27 cellular contexts compared by ENCODE assay signal in the genomic region with DNA sequence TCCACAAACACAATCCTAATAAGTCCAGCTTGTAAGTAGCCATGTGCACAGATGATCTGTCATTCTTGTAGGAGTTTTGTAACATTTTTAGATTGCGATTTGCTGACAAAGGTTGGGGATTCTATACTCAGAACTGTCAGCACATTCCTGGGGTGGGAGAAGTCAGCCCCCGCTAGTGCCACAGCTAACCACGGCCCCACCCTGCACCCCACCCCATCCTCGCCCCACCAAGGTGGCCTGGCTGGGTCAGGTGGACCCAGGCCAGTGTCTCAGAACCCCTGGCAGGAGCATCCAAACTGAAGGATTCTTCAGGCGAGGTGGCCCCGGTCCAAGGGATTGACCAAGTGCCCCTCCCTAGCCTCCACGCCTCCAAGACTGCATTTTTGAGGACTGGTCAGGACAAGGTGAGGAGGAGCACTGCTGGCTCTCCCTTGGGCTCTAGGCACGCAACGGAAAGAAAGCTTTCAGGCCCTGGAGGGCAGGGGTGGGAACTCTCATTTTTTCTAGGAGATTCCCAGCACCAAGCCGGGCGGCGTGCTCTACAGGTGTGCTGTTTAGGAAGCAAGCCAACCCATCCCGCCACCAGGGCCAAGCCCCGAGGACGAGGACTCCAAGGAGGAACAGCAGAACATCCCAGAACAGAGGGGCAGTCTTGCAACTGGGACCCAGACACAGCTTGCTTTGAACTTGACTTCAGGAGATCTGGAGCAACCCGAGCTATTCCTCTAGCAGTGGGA.
A peak's percentile ranks its signal among the peaks of the same experiment; 100 is the strongest.
DNase-seq lines count a peak whose midpoint lies in the region; FAIRE-seq and TF ChIP-seq lines count a peak whose summit lies in the region.
"Had no signal": no experiment of that assay in that cellular context is flagged by ENCODE, and none has a peak within 500 bp of the region (broad histone marks: within the 10 kb centered on the region; RNA-seq: fewer than 3 reads in every experiment).

No MANE protein-coding gene starts in this region.

- no peaks in the 10 kb centered on the region for H3K9me1 ChIP-seq in keratinocyte (ENCODE audit: control insufficient read depth, extremely low read depth, insufficient read depth, low read length)

- H3K36me3 ChIP-seq in mammary epithelial cell (ENCODE audit: insufficient read depth, low read length) (no peaks in the 10 kb centered on the region), keratinocyte (ENCODE audit: control insufficient read depth in 2 of 2, extremely low read depth in 1 of 2, insufficient read depth in 2 of 2, low read length in 2 of 2) (no peaks in the 10 kb centered on the region), thyroid gland (no peaks in the 10 kb centered on the region), PC-9 (ENCODE audit: low read depth) (no peaks in the 10 kb centered on the region)
- H3K36me3 ChIP-seq: BE2C, MG63, SJSA1 had no signal

- no peak for FAIRE-seq in keratinocyte (lab: Jason Lieb, UNC)
- FAIRE-seq: GM19239, H54, HTR-8/SVneo, K562 had no signal

- H2AFZ ChIP-seq in mammary epithelial cell (ENCODE audit: low read depth, low read length) (peak overlapping the region; percentile 68), keratinocyte (ENCODE audit: control insufficient read depth, low read length) (peak overlapping the region; percentile 20), PC-9 (no peak overlapping the region)

- intact Hi-C loops in mammary epithelial cell (cut with micrococcal nuclease), result no loop called here
- intact Hi-C loops in thyroid gland (cut with DNase I), result no loop called here
- intact Hi-C loops in PC-9 (cut with micrococcal nuclease; ENCODE audit: unreplicated experiment), result no loop called here

- H3K4me3 ChIP-seq in mammary epithelial cell (replicated peaks in 1 of 3; ENCODE audit: insufficient read depth in 1 of 3, low read depth in 2 of 3, low read length in 3 of 3) (no peak overlapping the region), keratinocyte (ENCODE audit: control insufficient read depth in 2 of 3, extremely low read depth in 1 of 3, insufficient read depth in 2 of 3, low read depth in 1 of 3, low read length in 3 of 3) (no peak overlapping the region), thyroid gland (replicated peaks in 1 of 3) (no peak overlapping the region), PC-9 (no peak overlapping the region)
- H3K4me3 ChIP-seq: K562, MG63, SJSA1 had no signal

- DNase-seq in LoVo (ENCODE audit: low spot score), result peak; percentile 8
- no peak for DNase-seq in mammary epithelial cell
- no peak for DNase-seq in keratinocyte (ENCODE audit: low read depth, low spot score)
- peak; percentile 56 to 68 for DNase-seq in thyroid gland
- DNase-seq in PC-9, result no peak
- DNase-seq in GDM1 (lab: John Stamatoyannopoulos, UW), result no peak
- DNase-seq in retina, result no peak
- DNase-seq: 8988T, ACHN, BE2C, Calu3, DMS79 treated with DMSO at 0.1 percent for 48 hours, Kasumi-1, MG63, NCI-H1105 treated with DMSO at 0.1 percent for 48 hours, NCI-H146, NCI-H1930, NCI-H2107, NCI-H446, NCI-H524 treated with DMSO at 0.1 percent for 48 hours, NCI-H774, Right ventricle myocardium superior had no signal

- CTCF ChIA-PET in mammary epithelial cell (lab: Charles Lee; ENCODE audit: low non-redundant PET), result no interaction called here
- CTCF ChIA-PET in PC-9 (lab: Charles Lee), result no interaction called here

- no peaks in the 10 kb centered on the region for H3F3A ChIP-seq in PC-9 (ENCODE audit: insufficient read depth, low read depth)

- H4K20me1 ChIP-seq in mammary epithelial cell (ENCODE audit: insufficient read depth, low read length) (no peaks in the 10 kb centered on the region), keratinocyte (ENCODE audit: control insufficient read depth, extremely low read depth, insufficient read depth, low read length) (no peaks in the 10 kb centered on the region), PC-9 (ENCODE audit: insufficient read depth) (no peaks in the 10 kb centered on the region)

- no peaks in the 10 kb centered on the region for H3K79me2 ChIP-seq in mammary epithelial cell (ENCODE audit: insufficient read depth, low read length)
- no peaks in the 10 kb centered on the region for H3K79me2 ChIP-seq in keratinocyte (ENCODE audit: control insufficient read depth, insufficient read depth, low read length)
- no peaks in the 10 kb centered on the region for H3K79me2 ChIP-seq in PC-9 (ENCODE audit: low read depth)

- no peak for TF ChIP-seq POLR2A in thyroid gland (IDR thresholded peaks at IDR 0.05)

- H3K9me2 ChIP-seq in PC-9 (ENCODE audit: insufficient read depth), result no peaks in the 10 kb centered on the region

- dilution Hi-C loops in mammary epithelial cell (cut with HindIII; ENCODE audit: low sequenced_read_pairs) (no loop called here), keratinocyte (cut with MboI; ENCODE audit: extremely low pct_ligation_motif_present, low sequenced_read_pairs) (no loop called here)

- no peak overlapping the region for H3K9ac ChIP-seq in mammary epithelial cell (ENCODE audit: insufficient read depth, low read length)
- no peak overlapping the region for H3K9ac ChIP-seq in keratinocyte (ENCODE audit: control insufficient read depth, extremely low read depth, insufficient read depth, low read length)

- TF ChIP-seq CTCF in mammary epithelial cell (conservative IDR thresholded peaks at IDR 0.05 in 1 of 2, IDR thresholded peaks at IDR 0.05 in 1 of 2; ENCODE audit: extremely low read depth in 1 of 2, insufficient read depth in 1 of 2, low read depth in 1 of 2, low read length in 2 of 2), result no peak
- no peak for TF ChIP-seq CTCF in keratinocyte (optimal IDR thresholded peaks at IDR 0.05 in 1 of 3, IDR thresholded peaks at IDR 0.05 in 1 of 3, conservative IDR thresholded peaks at IDR 0.05 in 1 of 3; ENCODE audit: extremely low read depth in 1 of 3, insufficient read depth in 2 of 3, low read length in 3 of 3)
- TF ChIP-seq CTCF in thyroid gland (IDR thresholded peaks at IDR 0.05), result no peak
- TF ChIP-seq CTCF in PC-9 (conservative IDR thresholded peaks at IDR 0.05), result no peak

- in situ Hi-C loops in mammary epithelial cell (cut with MboI; ENCODE audit: low sequenced_read_pairs in 2 of 2), result no loop called here

- POLR2A ChIA-PET in PC-9 (lab: Charles Lee; ENCODE audit: unreplicated experiment), result no interaction called here

- H3K4me1 ChIP-seq in mammary epithelial cell (ENCODE audit: insufficient read depth, low read length), result peaks cover 9% of the 10 kb centered on the region
- H3K4me1 ChIP-seq in keratinocyte (ENCODE audit: control insufficient read depth, extremely low read depth, insufficient read depth, low read length), result peaks cover 16% of the 10 kb centered on the region
- peaks cover 0 to 7% of the 10 kb centered on the region in 2 donors for H3K4me1 ChIP-seq in thyroid gland
- H3K4me1 ChIP-seq in PC-9 (replicated peaks; ENCODE audit: insufficient read depth), result no peaks in the 10 kb centered on the region
- H3K4me1 ChIP-seq: BE2C, SJSA1 had no signal

- H3K4me2 ChIP-seq in mammary epithelial cell (ENCODE audit: insufficient read depth, low read depth, low read length) (peak overlapping the region; percentile 16), keratinocyte (ENCODE audit: control insufficient read depth, extremely low read depth, insufficient read depth, low read depth, low read length) (no peak overlapping the region), PC-9 (no peak overlapping the region)

- H3K9me3 ChIP-seq in mammary epithelial cell (replicated peaks; ENCODE audit: insufficient read depth, low read length), result no peaks in the 10 kb centered on the region
- no peaks in the 10 kb centered on the region for H3K9me3 ChIP-seq in keratinocyte (ENCODE audit: control insufficient read depth, low read depth, low read length)
- H3K9me3 ChIP-seq in thyroid gland, result no peaks in the 10 kb centered on the region
- no peaks in the 10 kb centered on the region for H3K9me3 ChIP-seq in PC-9 (ENCODE audit: insufficient read depth, low read depth)
- H3K9me3 ChIP-seq: BE2C, MG63, SJSA1 had no signal

- BruUV-seq in mammary epithelial cell (replicated peaks; lab: Mats Ljungman, UMichigan) (no TSS peak), PC-9 (replicated peaks; lab: Mats Ljungman, UMichigan) (no TSS peak)

- H3K27ac ChIP-seq in mammary epithelial cell (ENCODE audit: insufficient read depth, low read depth, low read length) (no peak overlapping the region), keratinocyte (ENCODE audit: control insufficient read depth, insufficient read depth, low read length) (no peak overlapping the region), thyroid gland (no peak overlapping the region), PC-9 (no peak overlapping the region)
- H3K27ac ChIP-seq: SJSA1 had no signal

- no peaks in the 10 kb centered on the region for H3K27me3 ChIP-seq in mammary epithelial cell (ENCODE audit: insufficient read depth, low read length)
- H3K27me3 ChIP-seq in keratinocyte (ENCODE audit: control insufficient read depth, extremely low read depth, insufficient read depth, low read length), result no peaks in the 10 kb centered on the region
- no peaks in the 10 kb centered on the region for H3K27me3 ChIP-seq in thyroid gland
- H3K27me3 ChIP-seq in PC-9 (ENCODE audit: insufficient read depth, low read depth), result no peaks in the 10 kb centered on the region; the same call in 1 of the 2 replicates
- H3K27me3 ChIP-seq: BE2C, MG63, SJSA1 had no signal

- whole genome bisulfite sequencing in mammary epithelial cell (ENCODE audit: low coverage, missing lambda C conversion rate), result 23% methylated on average over 10 of the region's 16 CpGs
- 58 to 63% methylated on average over 9 to 10 of the region's 16 CpGs for WGBS in thyroid gland, 2 donors

Comparison
In these comparisons a context has a peak if more than half of its experiments do, and no peak if none do; other contexts are left out.
1. DNase-seq: peak in LoVo (single experiment) and thyroid gland (2 of 2); none in mammary epithelial cell (single experiment), keratinocyte (single experiment), PC-9 (0 of 2), GDM1 (single experiment) and retina (single experiment).